In genomic region chr11:82864268-82864667, GRCh38 we compare ENCODE assay signal across 8 cellular contexts.
DNase-seq lines count a peak whose midpoint lies in the region; ATAC-seq lines count a peak whose summit lies in the region.

No MANE protein-coding gene starts in this region.

- H3K9me3 ChIP-seq in NT2/D1 (ENCODE audit: insufficient read depth, low read length) (no peaks in the 10 kb centered on the region), iPS-18a (ENCODE audit: control insufficient read depth, low read depth, low read length) (no peaks in the 10 kb centered on the region)

- ATAC-seq in HG03442 (IDR thresholded peaks at IDR 0.05; ENCODE audit: unreplicated experiment) (peak; percentile 62), GM18858 (IDR thresholded peaks at IDR 0.05; ENCODE audit: unreplicated experiment) (no peak), HG03108 (IDR thresholded peaks at IDR 0.05; ENCODE audit: unreplicated experiment) (no peak)
- no peak for ATAC-seq in stimulated activated naive CD8-positive, alpha-beta T cell treated with anti-CD3 and anti-CD28 coated beads, Interleukin-15, Interleukin-2, amounts not matched to agents 100 U/mL and 50 U/mL, for 24 hours

- no peak overlapping the region for H3K9ac ChIP-seq in NT2/D1 (ENCODE audit: insufficient read length, low read depth)
- H3K9ac ChIP-seq in iPS-18a (ENCODE audit: low read length) = peak overlapping the region; percentile 6

- H3K4me1 ChIP-seq in NT2/D1 (ENCODE audit: insufficient read depth, insufficient read length) = no peaks in the 10 kb centered on the region
- peaks cover 2% of the 10 kb centered on the region for H3K4me1 ChIP-seq in iPS-18a (ENCODE audit: control insufficient read depth, low read depth, low read length)

- no peak overlapping the region for H3K27ac ChIP-seq in iPS-18a (ENCODE audit: low read length)

- no peak overlapping the region for H3K4me3 ChIP-seq in NT2/D1 (ENCODE audit: insufficient read length, low read depth)
- no peak overlapping the region for H3K4me3 ChIP-seq in iPS-18a (ENCODE audit: low read length)

- no peaks in the 10 kb centered on the region for H3K36me3 ChIP-seq in NT2/D1 (ENCODE audit: insufficient read depth, insufficient read length, low read length)
- no peaks in the 10 kb centered on the region for H3K36me3 ChIP-seq in iPS-18a (ENCODE audit: control insufficient read depth, low read depth, low read length)

- DNase-seq in EL (peak; percentile 78), NT2/D1 (ENCODE audit: low read depth, low spot score) (peak; percentile 23), astrocyte of the hippocampus (ENCODE audit: low read depth, low spot score) (peak; percentile 69)
- peak; percentile 11 for DNase-seq in stimulated activated naive CD8-positive, alpha-beta T cell treated with anti-CD3 and anti-CD28 coated beads, Interleukin-15, Interleukin-2, amounts not matched to agents 100 U/mL and 50 U/mL, for 24 hours

- H3K27me3 ChIP-seq in NT2/D1 (ENCODE audit: insufficient read depth, insufficient read length) = no peaks in the 10 kb centered on the region
- H3K27me3 ChIP-seq in iPS-18a (ENCODE audit: control insufficient read depth, insufficient read depth, low read length) = no peaks in the 10 kb centered on the region

Comparison
In these comparisons a context has a peak if more than half of its experiments do, and no peak if none do; other contexts are left out.
1. DNase-seq: peak in every context shown above with its lines; median percentile 78 in EL; 69 in astrocyte of the hippocampus; 23 in NT2/D1; 11 in stimulated activated naive CD8-positive, alpha-beta T cell treated with anti-CD3 and anti-CD28 coated beads, Interleukin-15, Interleukin-2, amounts not matched to agents 100 U/mL and 50 U/mL, for 24 hours.